ENCODE assay signal across 2 cellular contexts in genomic region chr1:51237313-51237700, GRCh38.
TF ChIP-seq lines count a peak whose summit lies in the region.

No MANE protein-coding gene starts in this region.

TF ChIP-seq in SK-N-SH treated with all-trans-retinoic acid at 6 μM for 48 hours, 23 proteins besides CTCF, POLR2A, EP300 and RAD21 (continued from another document):
- TF ChIP-seq PATZ1 (CRISPR knock-in tag; IDR thresholded peaks at IDR 0.05; ENCODE audit: borderline replicate concordance): no peak
- TF ChIP-seq TSHZ2 (CRISPR knock-in tag; IDR thresholded peaks at IDR 0.05): no peak
- no peak for TF ChIP-seq PPARA (CRISPR knock-in tag; IDR thresholded peaks at IDR 0.05; ENCODE audit: borderline replicate concordance)
- no peak for TF ChIP-seq POU6F1 (CRISPR knock-in tag; IDR thresholded peaks at IDR 0.05; ENCODE audit: borderline replicate concordance, low read depth)
- TF ChIP-seq SNAI2 (CRISPR knock-in tag; IDR thresholded peaks at IDR 0.05): no peak
- no peak for TF ChIP-seq ISL1 (CRISPR knock-in tag; IDR thresholded peaks at IDR 0.05)
- TF ChIP-seq ZNF70 (CRISPR knock-in tag; IDR thresholded peaks at IDR 0.05): no peak
- no peak for TF ChIP-seq ZNF565 (CRISPR knock-in tag; conservative IDR thresholded peaks at IDR 0.05; ENCODE audit: low read depth)
- TF ChIP-seq RARB (CRISPR knock-in tag; IDR thresholded peaks at IDR 0.05): no peak
- TF ChIP-seq CSDC2 (CRISPR knock-in tag; IDR thresholded peaks at IDR 0.05): no peak
- no peak for TF ChIP-seq TCF4 (CRISPR knock-in tag; IDR thresholded peaks at IDR 0.05; ENCODE audit: borderline replicate concordance)
- TF ChIP-seq CREB5 (CRISPR knock-in tag; IDR thresholded peaks at IDR 0.05; ENCODE audit: low read depth): no peak
- no peak for TF ChIP-seq ZC3H10 (CRISPR knock-in tag; IDR thresholded peaks at IDR 0.05)
- TF ChIP-seq OSR1 (CRISPR knock-in tag; IDR thresholded peaks at IDR 0.05): no peak
TF ChIP-seq in SK-N-SH treated with all-trans-retinoic acid at 6 μM for 48 hours: peak in this region for 0.

TF ChIP-seq in HepG2, 621 proteins besides CTCF, POLR2A, EP300 and RAD21:
- TF ChIP-seq DMTF1 (CRISPR knock-in tag; IDR thresholded peaks at IDR 0.05) (no peak), SIN3A (IDR thresholded peaks at IDR 0.05; ENCODE audit: borderline replicate concordance, low read depth, low read length) (0 out of 2 replicates have a peak, but pooled peaks have one; percentile 39)
TF ChIP-seq in HepG2: peak in this region for 1.
